Comparison of ENCODE assay signal across 9 cellular contexts in the genomic region with DNA sequence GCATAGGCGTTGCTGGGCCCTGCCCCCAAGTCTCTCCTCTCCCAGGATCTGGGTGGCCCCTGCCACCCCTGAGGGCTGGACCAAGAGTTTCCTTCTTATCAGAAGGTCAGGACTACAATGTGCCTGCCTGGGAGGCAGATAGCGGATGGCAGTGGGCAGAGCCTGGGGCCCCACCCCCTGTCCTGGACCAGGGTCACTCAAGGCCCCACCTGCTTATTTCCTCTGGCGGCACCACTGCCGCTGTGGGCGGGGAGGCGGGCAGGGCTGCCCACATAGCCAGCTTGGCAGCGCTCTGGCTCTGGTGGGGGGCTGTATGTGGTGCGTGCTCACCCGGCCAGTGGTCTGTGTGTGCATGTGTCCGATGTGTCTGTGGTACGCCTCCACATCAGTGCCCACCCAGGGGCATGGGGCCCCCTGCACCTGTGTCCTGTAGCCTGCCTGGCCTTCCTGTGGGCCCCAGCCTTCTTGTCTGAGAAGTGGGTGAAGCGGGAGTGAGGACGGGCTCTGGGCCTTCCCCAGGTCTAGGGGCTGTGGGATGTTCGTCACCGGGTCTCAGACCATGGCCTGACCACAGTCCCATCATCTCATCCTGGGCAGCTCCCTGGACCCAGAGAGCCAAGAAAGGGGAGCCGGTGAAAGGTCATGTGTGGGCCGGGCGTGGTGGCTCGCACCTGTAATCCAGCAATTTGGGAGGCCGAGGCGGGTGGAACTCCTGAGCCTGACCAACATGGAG. TPM values are rescaled to one million over a fixed set of nuclear protein-coding genes. Genes with fewer than 3 reads are reported as not detected.
DNase-seq lines count a peak whose midpoint lies in the region; ATAC-seq, FAIRE-seq and TF ChIP-seq lines count a peak whose summit lies in the region.
"Had no signal": no experiment of that assay in that cellular context is flagged by ENCODE, and none has a peak within 500 bp of the region (broad histone marks: within the 10 kb centered on the region; RNA-seq: fewer than 3 reads in every experiment).

No MANE protein-coding gene starts in this region.

- H3K4me1 Mint-ChIP-seq in dendritic cell treated with granulocyte-macrophage colony-stimulating factor and Interleukin-4, amounts not matched to agents 40 ng/mL and 50 ng/mL, for 4 days (ENCODE audit: low read depth) = peaks cover 90% of the 10 kb centered on the region

- no peak for DNase-seq in A549 (ENCODE audit: low read depth in 1 of 2, low spot score in 1 of 2)
- peak in 75 of 76 experiments; percentile 49 to 98 (median 91) for DNase-seq in HUDEP-2 (lab: John Stamatoyannopoulos, UW; ENCODE audit: unreplicated experiment in 76 of 76)
- peak; percentile 69 for DNase-seq in myocyte (ENCODE audit: low read depth)
- DNase-seq in HuH-7.5 (ENCODE audit: low spot score) = no peak
- no peak for DNase-seq in NCI-H69 (lab: John Stamatoyannopoulos, UW)
- DNase-seq: stimulated activated CD4-positive, alpha-beta T cell treated with anti-CD3 and anti-CD28 coated beads, Interleukin-4, amount 100 ng/mL, for 24 hours had no signal

- no peak for TF ChIP-seq POLR2A in A549 (IDR thresholded peaks at IDR 0.05; ENCODE audit: low read length)

- peaks cover 32% of the 10 kb centered on the region for H3K27me3 Mint-ChIP-seq in dendritic cell treated with granulocyte-macrophage colony-stimulating factor and Interleukin-4, amounts not matched to agents 40 ng/mL and 50 ng/mL, for 4 days

- peaks cover 69% of the 10 kb centered on the region for H3K36me3 Mint-ChIP-seq in dendritic cell treated with granulocyte-macrophage colony-stimulating factor and Interleukin-4, amounts not matched to agents 40 ng/mL and 50 ng/mL, for 4 days (ENCODE audit: low read depth)

- intact Hi-C loops in dendritic cell treated with granulocyte-macrophage colony-stimulating factor and Interleukin-4, amounts not matched to agents 40 ng/mL and 50 ng/mL, for 4 days (cut with micrococcal nuclease) = loop anchor here (2.0 to 5.0 kb wide), 2 partner anchors 41 to 78 kb away; partner anchors contain the start of genes AP1B1 and EWSR1

- peaks cover 46% of the 10 kb centered on the region for H3K4me1 ChIP-seq in A549

- no peaks in the 10 kb centered on the region for H3K9me3 Mint-ChIP-seq in dendritic cell treated with granulocyte-macrophage colony-stimulating factor and Interleukin-4, amounts not matched to agents 40 ng/mL and 50 ng/mL, for 4 days

- no peak for FAIRE-seq in A549 (lab: Jason Lieb, UNC)

- TF ChIP-seq EP300 in A549 (IDR thresholded peaks at IDR 0.05) = no peak

- no peak overlapping the region for H3K4me3 ChIP-seq in A549

- H3K9me3 ChIP-seq in A549 = no peaks in the 10 kb centered on the region

- CTCF ChIA-PET in A549 (lab: Yijun Ruan, JAX) = interaction anchor here (0.9 kb wide), 1 partner anchor 49 kb away, joined by 3 read pairs; no protein-coding TSS in a partner anchor

- peak overlapping the region in 1 of 2 experiments; percentile 30; a peak in 2 of 6 replicates for H3K27ac ChIP-seq in A549

- H3K4me3 Mint-ChIP-seq in dendritic cell treated with granulocyte-macrophage colony-stimulating factor and Interleukin-4, amounts not matched to agents 40 ng/mL and 50 ng/mL, for 4 days = peak overlapping the region; percentile 58

- 88% methylated on average over 12 of the region's 21 CpGs for WGBS in A549 (ENCODE audit: missing lambda C conversion rate)

- ATAC-seq in A549 (no peak), GM21367 (IDR thresholded peaks at IDR 0.05; ENCODE audit: unreplicated experiment) (no peak), HG03045 (IDR thresholded peaks at IDR 0.05; ENCODE audit: unreplicated experiment) (no peak)

- peak overlapping the region; percentile 94; the same call in 2 of the 3 replicates for H3K4me2 ChIP-seq in A549

- TF ChIP-seq CTCF in A549 (IDR thresholded peaks at IDR 0.05) = no peak

- POLR2A ChIA-PET in A549 (lab: Yijun Ruan, JAX) = no interaction called here

- TF ChIP-seq RAD21 in A549 (conservative IDR thresholded peaks at IDR 0.05 in 1 of 2, IDR thresholded peaks at IDR 0.05 in 1 of 2) = no peak

- peak overlapping the region; percentile 82 for H3K27ac Mint-ChIP-seq in dendritic cell treated with granulocyte-macrophage colony-stimulating factor and Interleukin-4, amounts not matched to agents 40 ng/mL and 50 ng/mL, for 4 days

TF ChIP-seq in A549, 52 proteins besides CTCF, POLR2A, EP300 and RAD21:
- no peak for TF ChIP-seq HOXB13 (CRISPR knock-in tag; IDR thresholded peaks at IDR 0.05; ENCODE audit: low read depth)
- no peak for TF ChIP-seq POLR2AphosphoS2 (conservative IDR thresholded peaks at IDR 0.05; ENCODE audit: low read length)
- no peak for TF ChIP-seq SMC3 (IDR thresholded peaks at IDR 0.05)
- TF ChIP-seq RNF2 (IDR thresholded peaks at IDR 0.05; ENCODE audit: borderline replicate concordance, low read depth) = no peak
- TF ChIP-seq, protein P1, sequence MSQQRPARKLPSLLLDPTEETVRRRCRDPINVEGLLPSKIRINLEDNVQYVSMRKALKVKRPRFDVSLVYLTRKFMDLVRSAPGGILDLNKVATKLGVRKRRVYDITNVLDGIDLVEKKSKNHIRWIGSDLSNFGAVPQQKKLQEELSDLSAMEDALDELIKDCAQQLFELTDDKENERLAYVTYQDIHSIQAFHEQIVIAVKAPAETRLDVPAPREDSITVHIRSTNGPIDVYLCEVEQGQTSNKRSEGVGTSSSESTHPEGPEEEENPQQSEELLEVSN (IDR thresholded peaks at IDR 0.05; ENCODE audit: borderline replicate concordance, low read depth) = no peak
- TF ChIP-seq CBX2 (IDR thresholded peaks at IDR 0.05; ENCODE audit: borderline replicate concordance, low read depth) = no peak
- no peak for TF ChIP-seq HOXA7 (CRISPR knock-in tag; IDR thresholded peaks at IDR 0.05)
- TF ChIP-seq, protein P2, sequence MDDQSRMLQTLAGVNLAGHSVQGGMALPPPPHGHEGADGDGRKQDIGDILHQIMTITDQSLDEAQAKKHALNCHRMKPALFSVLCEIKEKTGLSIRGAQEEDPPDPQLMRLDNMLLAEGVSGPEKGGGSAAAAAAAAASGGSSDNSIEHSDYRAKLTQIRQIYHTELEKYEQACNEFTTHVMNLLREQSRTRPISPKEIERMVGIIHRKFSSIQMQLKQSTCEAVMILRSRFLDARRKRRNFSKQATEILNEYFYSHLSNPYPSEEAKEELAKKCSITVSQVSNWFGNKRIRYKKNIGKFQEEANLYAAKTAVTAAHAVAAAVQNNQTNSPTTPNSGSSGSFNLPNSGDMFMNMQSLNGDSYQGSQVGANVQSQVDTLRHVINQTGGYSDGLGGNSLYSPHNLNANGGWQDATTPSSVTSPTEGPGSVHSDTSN (IDR thresholded peaks at IDR 0.05) = no peak
- no peak for TF ChIP-seq ELK1 (IDR thresholded peaks at IDR 0.05; ENCODE audit: low read depth, low read length)

RNA-seq across cellular contexts. Expression of gene GAS2L1, which starts 3.0 kb away (rescaled TPM):
- polyA plus RNA-seq in A549 (2011; rRNA removed) (6.5 and 7.6 TPM in 2 replicates), A549 (2017; fragmentation: RNase III; extraction: RNeasy Plus Mini Kit Qiagen cat#74134 plus additional on column Dnase treatment) (14.8 to 17.2 TPM (median 16.5 TPM) in 3 replicates)
- 31.1 and 43.7 TPM in 2 replicates for polyA plus RNA-seq in A549 (2012; cell fraction: cytosol; rRNA removed)
- polyA plus RNA-seq in A549 (2012; cell fraction: nucleus; rRNA removed) = 43.5 and 68.2 TPM in 2 replicates
- 6.1 and 7.3 TPM in 2 replicates for polyA minus RNA-seq in A549 (2011; rRNA and poly(A)+ RNA removed)
- total RNA-seq in myocyte = 20.4 and 34.9 TPM in 2 replicates
- polyA plus RNA-seq in myocyte (2012) = 29.4 TPM

RNA-seq across cellular contexts. Expression of gene RASL10A, which starts 6.0 kb away (rescaled TPM):
- 0.08 and 0.28 TPM in 2 replicates for polyA plus RNA-seq in A549 (2011; rRNA removed)
- polyA plus RNA-seq in A549 (2012; cell fraction: cytosol; rRNA removed) = 0.38 and 0.41 TPM in 2 replicates
- polyA plus RNA-seq in A549 (2012; cell fraction: nucleus; rRNA removed) = 2.3 and 3.1 TPM in 2 replicates
- polyA plus RNA-seq in A549 (2017; fragmentation: RNase III; extraction: RNeasy Plus Mini Kit Qiagen cat#74134 plus additional on column Dnase treatment) = 0.22 to 0.36 TPM (median 0.25 TPM) in 3 replicates
- polyA minus RNA-seq in A549 (2011; rRNA and poly(A)+ RNA removed) = not detected in 2 replicates
- 2.5 and 9.5 TPM in 2 replicates for total RNA-seq in myocyte
- polyA plus RNA-seq in myocyte (2012) = 1.00 TPM

RNA-seq across cellular contexts. Expression of gene EWSR1, which starts 41.4 kb away (rescaled TPM):
- polyA plus RNA-seq in A549 (2011; rRNA removed) (146 and 202 TPM in 2 replicates), A549 (2017; fragmentation: RNase III; extraction: RNeasy Plus Mini Kit Qiagen cat#74134 plus additional on column Dnase treatment) (266 to 281 TPM (median 272 TPM) in 3 replicates)
- polyA plus RNA-seq in A549 (2012; cell fraction: cytosol; rRNA removed) = 174 and 243 TPM in 2 replicates
- polyA plus RNA-seq in A549 (2012; cell fraction: nucleus; rRNA removed) = 430 and 508 TPM in 2 replicates
- 233 and 303 TPM in 2 replicates for polyA minus RNA-seq in A549 (2011; rRNA and poly(A)+ RNA removed)
- total RNA-seq in myocyte = 232 and 242 TPM in 2 replicates
- 185 TPM for polyA plus RNA-seq in myocyte (2012)

RNA-seq across cellular contexts. Expression of gene RHBDD3, which starts 41.7 kb away (rescaled TPM):
- polyA plus RNA-seq in A549 (2011; rRNA removed) = 10.2 and 14.2 TPM in 2 replicates
- polyA plus RNA-seq in A549 (2012; cell fraction: cytosol; rRNA removed) = 25.9 and 36.5 TPM in 2 replicates
- polyA plus RNA-seq in A549 (2012; cell fraction: nucleus; rRNA removed) = 65.7 and 89.0 TPM in 2 replicates
- polyA plus RNA-seq in A549 (2017; fragmentation: RNase III; extraction: RNeasy Plus Mini Kit Qiagen cat#74134 plus additional on column Dnase treatment) = 20.0 to 23.2 TPM (median 20.8 TPM) in 3 replicates
- polyA minus RNA-seq in A549 (2011; rRNA and poly(A)+ RNA removed) = 5.3 and 5.7 TPM in 2 replicates
- total RNA-seq in myocyte = 47.7 and 48.4 TPM in 2 replicates
- polyA plus RNA-seq in myocyte (2012) = 37.0 TPM

Comparison
In these comparisons a context has a peak if more than half of its experiments do, and no peak if none do; other contexts are left out.
1. DNase-seq: peak in HUDEP-2 (75 of 76) and myocyte (single experiment); none in A549 (0 of 2), HuH-7.5 (single experiment) and NCI-H69 (single experiment).